ENCODE assay signal across 8 cellular contexts in genomic region chr11:65569973-65570918, GRCh38. TPM values are rescaled to one million over a fixed set of nuclear protein-coding genes. Genes with fewer than 3 reads are reported as not detected.
DNase-seq lines count a peak whose midpoint lies in the region; ATAC-seq, FAIRE-seq and TF ChIP-seq lines count a peak whose summit lies in the region.

TSS of gene ZNRD2 (plus strand) at chr11:65570477. CDS start at chr11:65570492, 15 bp downstream.

- no peaks in the 10 kb centered on the region for H3K9me3 ChIP-seq in kidney (ENCODE audit: control insufficient read depth in 1 of 2, low read length in 2 of 2)

- ATAC-seq in GM19043 (IDR thresholded peaks at IDR 0.05; ENCODE audit: low read depth, unreplicated experiment) (peak; percentile 57), HG03378 (IDR thresholded peaks at IDR 0.05; ENCODE audit: unreplicated experiment) (peak; percentile 58)
- ATAC-seq in activated CD4-positive, CD25-positive, alpha-beta regulatory T cell treated with anti-CD3 and anti-CD28 coated beads, Interleukin-2, amount 50 U/mL, for 24 hours, result peak; percentile 83 to 85

- no peak for TF ChIP-seq CTCF in kidney (IDR thresholded peaks at IDR 0.05; ENCODE audit: borderline replicate concordance, extremely low read depth, insufficient read depth)

- peaks cover 32 to 39% of the 10 kb centered on the region in 2 donors for H3K4me1 ChIP-seq in kidney (ENCODE audit: control insufficient read depth in 1 of 2, insufficient read depth in 1 of 2, low read depth in 1 of 2, low read length in 2 of 2)

- H3K4me3 ChIP-seq in kidney (ENCODE audit: low read length in 2 of 2), result peak within 1 kb of the TSS; percentile 90 to 92

- H3K27ac ChIP-seq in kidney (ENCODE audit: low read depth in 2 of 2, low read length in 2 of 2), result peak within 1 kb of the TSS; percentile 90 to 97

- DNase-seq in Ammon's horn (ENCODE audit: low spot score) (peak; percentile 99), NCI-H446 treated with DMSO at 0.1 percent for 48 hours (lab: John Stamatoyannopoulos, UW) (peak; percentile 97), cerebellar cortex (ENCODE audit: low spot score) (peak; percentile 98), kidney (peak; percentile 100)
- DNase-seq in stimulated activated CD4-positive, alpha-beta T cell treated with anti-CD3 and anti-CD28 coated beads, Interleukin-15, amount 100 ng/mL, for 48 hours (ENCODE audit: low read depth in 2 of 2), result peak; percentile 99

- peak within 1 kb of the TSS; percentile 94 to 96 for H3K9ac ChIP-seq in kidney (ENCODE audit: low read length in 2 of 2)

- FAIRE-seq in kidney (lab: Jason Lieb, UNC), result peak; percentile 3

- intact Hi-C loops in kidney (cut with DNase I), result no loop called here

- H3K36me3 ChIP-seq in kidney (ENCODE audit: control insufficient read depth in 1 of 2, insufficient read depth in 2 of 2, low read length in 2 of 2), result peaks cover 0 to 2% of the 10 kb centered on the region in 2 donors

RNA-seq across cellular contexts. Expression of gene ZNRD2, which starts in this region (rescaled TPM):
- 32.0 TPM for total RNA-seq in kidney
- polyA plus RNA-seq in kidney (ENCODE audit: insufficient read depth, low read depth, low replicate concordance), result 60.4 TPM

Comparison
In these comparisons a context has a peak if more than half of its experiments do, and no peak if none do; other contexts are left out.
1. Peak in every context shown above with its lines: DNase-seq, ATAC-seq, H3K4me3 ChIP-seq and H3K27ac ChIP-seq.